In the genomic region with DNA sequence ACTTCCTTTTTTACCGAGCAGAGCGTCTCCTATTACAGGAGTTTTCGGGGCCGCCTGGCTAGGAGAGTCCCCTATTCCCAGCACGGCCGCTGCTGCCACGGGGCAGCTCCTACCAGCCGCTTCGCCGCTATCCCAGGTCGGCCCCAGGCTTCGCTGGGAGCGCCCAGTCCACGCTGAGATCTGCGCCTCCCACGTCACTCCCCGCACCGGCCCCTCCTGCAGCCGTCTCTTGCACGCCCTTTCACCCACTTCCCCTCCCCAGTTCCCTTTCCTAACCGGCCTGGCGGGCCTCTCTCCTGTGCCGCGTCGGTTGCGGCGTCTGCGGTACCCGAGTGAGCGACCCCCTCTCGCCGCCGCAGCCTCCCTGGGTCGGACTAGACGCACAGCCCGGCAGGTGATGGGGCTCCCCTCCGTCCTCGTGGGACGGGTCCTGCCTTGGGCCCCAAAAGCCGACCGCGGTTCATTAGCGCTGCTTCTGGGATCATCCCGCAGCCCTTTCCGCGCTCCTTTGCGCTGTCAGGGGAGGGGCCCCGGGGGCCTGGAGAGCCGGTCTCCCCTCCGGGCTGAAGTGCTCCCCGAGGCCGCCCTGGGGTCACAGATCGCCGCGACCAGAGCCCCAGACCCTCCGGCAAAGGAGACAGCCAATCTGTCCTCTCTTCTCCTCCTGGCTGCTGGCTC, we compare ENCODE assay signal across 1 cellular context.
TF ChIP-seq lines count a peak whose summit lies in the region.

No MANE protein-coding gene starts in this region.

TF ChIP-seq in HepG2, 621 proteins besides CTCF, POLR2A, EP300 and RAD21 (continued from another document and continues in another):
- TF ChIP-seq GMEB1 (CRISPR knock-in tag; IDR thresholded peaks at IDR 0.05; ENCODE audit: borderline replicate concordance) (no peak), RELA (CRISPR knock-in tag; IDR thresholded peaks at IDR 0.05) (no peak), ZNF446 (CRISPR knock-in tag; IDR thresholded peaks at IDR 0.05) (no peak), HNF4A (CRISPR knock-in tag; IDR thresholded peaks at IDR 0.05) (no peak), ZNF773 (CRISPR knock-in tag; IDR thresholded peaks at IDR 0.05; ENCODE audit: borderline replicate concordance) (no peak), TGIF2 (CRISPR knock-in tag; IDR thresholded peaks at IDR 0.05) (no peak), BRD4 (CRISPR knock-in tag; IDR thresholded peaks at IDR 0.05) (0 out of 2 replicates have a peak, but pooled peaks have one; percentile 39), ZNF605 (CRISPR knock-in tag; IDR thresholded peaks at IDR 0.05) (no peak; the same call in 1 of the 2 replicates), ZNF839 (CRISPR knock-in tag; IDR thresholded peaks at IDR 0.05; ENCODE audit: borderline replicate concordance) (no peak), SP2 (CRISPR knock-in tag; IDR thresholded peaks at IDR 0.05) (no peak), EZH2 (conservative IDR thresholded peaks at IDR 0.05; ENCODE audit: low read depth, low read length) (no peak), FUBP1 (CRISPR knock-in tag; IDR thresholded peaks at IDR 0.05; ENCODE audit: borderline replicate concordance) (no peak), ZNF792 (CRISPR knock-in tag; IDR thresholded peaks at IDR 0.05) (no peak), ZNF639 (CRISPR knock-in tag; conservative IDR thresholded peaks at IDR 0.05) (no peak), RBM22 (optimal IDR thresholded peaks at IDR 0.05; ENCODE audit: low read length) (no peak), BATF2 (CRISPR knock-in tag; IDR thresholded peaks at IDR 0.05) (no peak), YEATS2 (CRISPR knock-in tag; IDR thresholded peaks at IDR 0.05; ENCODE audit: borderline replicate concordance) (no peak), ZNF557 (CRISPR knock-in tag; IDR thresholded peaks at IDR 0.05) (no peak), GZF1 (CRISPR knock-in tag; IDR thresholded peaks at IDR 0.05) (no peak), HDAC1 (CRISPR knock-in tag; IDR thresholded peaks at IDR 0.05) (0 out of 2 replicates have a peak, but pooled peaks have one; percentile 48), AGO1 (IDR thresholded peaks at IDR 0.05; ENCODE audit: low read depth, low read length, poor library complexity, severe bottlenecking) (peak; percentile 56), ETV5 (CRISPR knock-in tag; IDR thresholded peaks at IDR 0.05; ENCODE audit: borderline replicate concordance) (peak; percentile 26; the same call in 1 of the 2 replicates), ZNF768 (CRISPR knock-in tag; IDR thresholded peaks at IDR 0.05) (peak; percentile 70; the same call in 1 of the 2 replicates), ZNF841 (CRISPR knock-in tag; IDR thresholded peaks at IDR 0.05; ENCODE audit: borderline replicate concordance) (no peak), ELF1 (CRISPR knock-in tag; IDR thresholded peaks at IDR 0.05) (0 out of 2 replicates have a peak, but pooled peaks have one; percentile 27), GATA4 (IDR thresholded peaks at IDR 0.05; ENCODE audit: borderline replicate concordance, low read depth) (no peak), ZNF790 (CRISPR knock-in tag; IDR thresholded peaks at IDR 0.05; ENCODE audit: borderline replicate concordance) (no peak), HINFP (CRISPR knock-in tag; IDR thresholded peaks at IDR 0.05; ENCODE audit: low read depth) (no peak), ZMAT5 (CRISPR knock-in tag; IDR thresholded peaks at IDR 0.05; ENCODE audit: borderline replicate concordance, low read depth) (no peak), PAX8 (CRISPR knock-in tag; IDR thresholded peaks at IDR 0.05; ENCODE audit: borderline replicate concordance) (no peak), PHF5A (CRISPR knock-in tag; IDR thresholded peaks at IDR 0.05; ENCODE audit: low read depth, unreplicated experiment) (no peak), ZFP36 (IDR thresholded peaks at IDR 0.05; ENCODE audit: borderline replicate concordance, low read depth, low read length, partially characterized antibody) (no peak), MXI1 (IDR thresholded peaks at IDR 0.05; ENCODE audit: borderline replicate concordance, low read depth, low read length) (peak; percentile 51; the same call in 1 of the 3 replicates), ZNF660 (CRISPR knock-in tag; IDR thresholded peaks at IDR 0.05; ENCODE audit: borderline replicate concordance, low read depth) (no peak), KLF6 (CRISPR knock-in tag; IDR thresholded peaks at IDR 0.05) (peak; percentile 12; the same call in 1 of the 2 replicates)
- TF ChIP-seq, protein P1, sequence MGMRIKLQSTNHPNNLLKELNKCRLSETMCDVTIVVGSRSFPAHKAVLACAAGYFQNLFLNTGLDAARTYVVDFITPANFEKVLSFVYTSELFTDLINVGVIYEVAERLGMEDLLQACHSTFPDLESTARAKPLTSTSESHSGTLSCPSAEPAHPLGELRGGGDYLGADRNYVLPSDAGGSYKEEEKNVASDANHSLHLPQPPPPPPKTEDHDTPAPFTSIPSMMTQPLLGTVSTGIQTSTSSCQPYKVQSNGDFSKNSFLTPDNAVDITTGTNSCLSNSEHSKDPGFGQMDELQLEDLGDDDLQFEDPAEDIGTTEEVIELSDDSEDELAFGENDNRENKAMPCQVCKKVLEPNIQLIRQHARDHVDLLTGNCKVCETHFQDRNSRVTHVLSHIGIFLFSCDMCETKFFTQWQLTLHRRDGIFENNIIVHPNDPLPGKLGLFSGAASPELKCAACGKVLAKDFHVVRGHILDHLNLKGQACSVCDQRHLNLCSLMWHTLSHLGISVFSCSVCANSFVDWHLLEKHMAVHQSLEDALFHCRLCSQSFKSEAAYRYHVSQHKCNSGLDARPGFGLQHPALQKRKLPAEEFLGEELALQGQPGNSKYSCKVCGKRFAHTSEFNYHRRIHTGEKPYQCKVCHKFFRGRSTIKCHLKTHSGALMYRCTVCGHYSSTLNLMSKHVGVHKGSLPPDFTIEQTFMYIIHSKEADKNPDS (CRISPR knock-in tag; IDR thresholded peaks at IDR 0.05): no peak
- TF ChIP-seq, protein P2, sequence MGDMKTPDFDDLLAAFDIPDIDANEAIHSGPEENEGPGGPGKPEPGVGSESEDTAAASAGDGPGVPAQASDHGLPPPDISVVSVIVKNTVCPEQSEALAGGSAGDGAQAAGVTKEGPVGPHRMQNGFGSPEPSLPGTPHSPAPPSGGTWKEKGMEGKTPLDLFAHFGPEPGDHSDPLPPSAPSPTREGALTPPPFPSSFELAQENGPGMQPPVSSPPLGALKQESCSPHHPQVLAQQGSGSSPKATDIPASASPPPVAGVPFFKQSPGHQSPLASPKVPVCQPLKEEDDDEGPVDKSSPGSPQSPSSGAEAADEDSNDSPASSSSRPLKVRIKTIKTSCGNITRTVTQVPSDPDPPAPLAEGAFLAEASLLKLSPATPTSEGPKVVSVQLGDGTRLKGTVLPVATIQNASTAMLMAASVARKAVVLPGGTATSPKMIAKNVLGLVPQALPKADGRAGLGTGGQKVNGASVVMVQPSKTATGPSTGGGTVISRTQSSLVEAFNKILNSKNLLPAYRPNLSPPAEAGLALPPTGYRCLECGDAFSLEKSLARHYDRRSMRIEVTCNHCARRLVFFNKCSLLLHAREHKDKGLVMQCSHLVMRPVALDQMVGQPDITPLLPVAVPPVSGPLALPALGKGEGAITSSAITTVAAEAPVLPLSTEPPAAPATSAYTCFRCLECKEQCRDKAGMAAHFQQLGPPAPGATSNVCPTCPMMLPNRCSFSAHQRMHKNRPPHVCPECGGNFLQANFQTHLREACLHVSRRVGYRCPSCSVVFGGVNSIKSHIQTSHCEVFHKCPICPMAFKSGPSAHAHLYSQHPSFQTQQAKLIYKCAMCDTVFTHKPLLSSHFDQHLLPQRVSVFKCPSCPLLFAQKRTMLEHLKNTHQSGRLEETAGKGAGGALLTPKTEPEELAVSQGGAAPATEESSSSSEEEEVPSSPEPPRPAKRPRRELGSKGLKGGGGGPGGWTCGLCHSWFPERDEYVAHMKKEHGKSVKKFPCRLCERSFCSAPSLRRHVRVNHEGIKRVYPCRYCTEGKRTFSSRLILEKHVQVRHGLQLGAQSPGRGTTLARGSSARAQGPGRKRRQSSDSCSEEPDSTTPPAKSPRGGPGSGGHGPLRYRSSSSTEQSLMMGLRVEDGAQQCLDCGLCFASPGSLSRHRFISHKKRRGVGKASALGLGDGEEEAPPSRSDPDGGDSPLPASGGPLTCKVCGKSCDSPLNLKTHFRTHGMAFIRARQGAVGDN (CRISPR knock-in tag; IDR thresholded peaks at IDR 0.05): peak; percentile 87
- TF ChIP-seq, protein P3, sequence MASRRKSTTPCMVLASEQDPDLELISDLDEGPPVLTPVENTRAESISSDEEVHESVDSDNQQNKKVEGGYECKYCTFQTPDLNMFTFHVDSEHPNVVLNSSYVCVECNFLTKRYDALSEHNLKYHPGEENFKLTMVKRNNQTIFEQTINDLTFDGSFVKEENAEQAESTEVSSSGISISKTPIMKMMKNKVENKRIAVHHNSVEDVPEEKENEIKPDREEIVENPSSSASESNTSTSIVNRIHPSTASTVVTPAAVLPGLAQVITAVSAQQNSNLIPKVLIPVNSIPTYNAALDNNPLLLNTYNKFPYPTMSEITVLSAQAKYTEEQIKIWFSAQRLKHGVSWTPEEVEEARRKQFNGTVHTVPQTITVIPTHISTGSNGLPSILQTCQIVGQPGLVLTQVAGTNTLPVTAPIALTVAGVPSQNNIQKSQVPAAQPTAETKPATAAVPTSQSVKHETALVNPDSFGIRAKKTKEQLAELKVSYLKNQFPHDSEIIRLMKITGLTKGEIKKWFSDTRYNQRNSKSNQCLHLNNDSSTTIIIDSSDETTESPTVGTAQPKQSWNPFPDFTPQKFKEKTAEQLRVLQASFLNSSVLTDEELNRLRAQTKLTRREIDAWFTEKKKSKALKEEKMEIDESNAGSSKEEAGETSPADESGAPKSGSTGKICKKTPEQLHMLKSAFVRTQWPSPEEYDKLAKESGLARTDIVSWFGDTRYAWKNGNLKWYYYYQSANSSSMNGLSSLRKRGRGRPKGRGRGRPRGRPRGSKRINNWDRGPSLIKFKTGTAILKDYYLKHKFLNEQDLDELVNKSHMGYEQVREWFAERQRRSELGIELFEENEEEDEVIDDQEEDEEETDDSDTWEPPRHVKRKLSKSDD (CRISPR knock-in tag; IDR thresholded peaks at IDR 0.05; ENCODE audit: low read depth): no peak
- TF ChIP-seq, protein P4, sequence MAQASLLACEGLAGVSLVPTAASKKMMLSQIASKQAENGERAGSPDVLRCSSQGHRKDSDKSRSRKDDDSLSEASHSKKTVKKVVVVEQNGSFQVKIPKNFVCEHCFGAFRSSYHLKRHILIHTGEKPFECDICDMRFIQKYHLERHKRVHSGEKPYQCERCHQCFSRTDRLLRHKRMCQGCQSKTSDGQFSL (CRISPR knock-in tag; IDR thresholded peaks at IDR 0.05): no peak; the same call in 1 of the 2 replicates
- TF ChIP-seq, protein P5, sequence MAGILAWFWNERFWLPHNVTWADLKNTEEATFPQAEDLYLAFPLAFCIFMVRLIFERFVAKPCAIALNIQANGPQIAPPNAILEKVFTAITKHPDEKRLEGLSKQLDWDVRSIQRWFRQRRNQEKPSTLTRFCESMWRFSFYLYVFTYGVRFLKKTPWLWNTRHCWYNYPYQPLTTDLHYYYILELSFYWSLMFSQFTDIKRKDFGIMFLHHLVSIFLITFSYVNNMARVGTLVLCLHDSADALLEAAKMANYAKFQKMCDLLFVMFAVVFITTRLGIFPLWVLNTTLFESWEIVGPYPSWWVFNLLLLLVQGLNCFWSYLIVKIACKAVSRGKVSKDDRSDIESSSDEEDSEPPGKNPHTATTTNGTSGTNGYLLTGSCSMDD (CRISPR knock-in tag; IDR thresholded peaks at IDR 0.05): no peak
